8 cellular contexts compared by ENCODE assay signal in the genomic region with DNA sequence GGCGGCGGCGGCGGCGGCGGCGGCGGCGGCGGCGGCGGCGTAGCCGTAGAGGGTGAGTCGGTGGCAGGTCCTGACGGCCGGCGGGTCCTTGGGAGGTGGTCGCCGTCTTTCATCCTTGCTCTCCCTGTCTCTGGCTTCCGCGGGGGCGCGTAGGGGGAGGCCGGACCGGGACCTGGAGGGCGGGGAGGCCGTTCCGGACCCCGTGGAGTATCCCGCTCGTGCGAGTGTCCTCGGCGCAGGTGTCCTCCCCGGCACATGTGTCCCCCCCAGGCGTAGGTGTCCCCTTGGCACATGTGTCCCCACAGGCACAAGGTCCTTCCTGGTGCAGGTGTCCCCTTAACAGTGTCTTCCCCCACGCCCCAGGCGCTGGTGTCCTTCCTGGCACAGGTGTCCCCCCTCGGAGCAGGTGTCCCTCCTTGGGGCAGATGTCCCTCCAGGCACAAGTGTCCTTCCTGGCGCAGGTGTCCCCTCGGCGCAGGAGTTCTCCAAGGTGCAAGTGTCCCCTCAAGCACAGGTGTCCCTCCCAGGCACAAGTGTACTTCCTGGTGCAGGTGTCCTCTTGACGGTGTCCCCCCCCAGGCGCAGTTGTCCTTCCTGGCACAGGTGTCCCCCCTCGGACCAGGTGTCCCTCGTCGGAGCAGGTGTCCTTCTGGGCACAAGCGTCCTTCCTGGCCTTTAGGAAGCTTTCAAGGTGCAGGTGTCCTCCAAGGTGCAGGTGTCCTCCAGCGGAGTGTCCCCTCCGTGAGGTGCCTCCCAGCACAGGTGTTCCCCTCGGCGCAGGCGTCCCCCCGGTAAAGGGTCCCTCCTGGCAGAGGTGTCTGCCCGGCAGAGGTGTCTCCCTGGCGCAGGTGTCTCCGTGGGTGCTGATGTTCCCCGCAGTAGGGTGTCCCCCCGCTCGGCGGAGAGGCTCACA. TPM values are rescaled to one million over a fixed set of nuclear protein-coding genes. Genes with fewer than 3 reads are reported as not detected.
A peak's percentile ranks its signal among the peaks of the same experiment; 100 is the strongest.
DNase-seq lines count a peak whose midpoint lies in the region; ATAC-seq and TF ChIP-seq lines count a peak whose summit lies in the region.

No MANE protein-coding gene starts in this region.

- peak; percentile 60 for DNase-seq in NCI-H2227 (lab: John Stamatoyannopoulos, UW; ENCODE audit: unreplicated experiment)
- DNase-seq in NCI-H2227 treated with DMSO at 0.1 percent for 48 hours (lab: John Stamatoyannopoulos, UW): no peak
- DNase-seq in SK-N-MC (ENCODE audit: low read depth, low spot score): no peak
- DNase-seq in cerebellum (ENCODE audit: low spot score): peak; percentile 45
- no peak for DNase-seq in lung (ENCODE audit: low spot score)
- DNase-seq in substantia nigra (lab: John Stamatoyannopoulos, UW): peak in 5 of 49 donors; percentile 41 to 64 (median 49)
- DNase-seq in cortex of kidney (lab: John Stamatoyannopoulos, UW): no peak

- H3K9me3 ChIP-seq in SK-N-MC (ENCODE audit: low read depth, low read length) (no peaks in the 10 kb centered on the region), lung (ENCODE audit: control insufficient read depth in 2 of 2, insufficient read depth in 1 of 2, low read length in 1 of 2) (no peaks in the 10 kb centered on the region)

- peaks cover 24% of the 10 kb centered on the region for H3K36me3 ChIP-seq in SK-N-MC (ENCODE audit: insufficient read depth, low read length)
- peaks cover 5 to 19% of the 10 kb centered on the region in 2 donors for H3K36me3 ChIP-seq in lung (ENCODE audit: control insufficient read depth in 2 of 2, insufficient read depth in 2 of 2, low read length in 2 of 2)

- no peak overlapping the region for H3K27ac ChIP-seq in SK-N-MC
- H3K27ac ChIP-seq in lung (ENCODE audit: low read depth in 1 of 2, low read length in 1 of 2): peak overlapping the region; percentile 56 to 66
- peak overlapping the region; percentile 75 for H3K27ac ChIP-seq in substantia nigra (ENCODE audit: low read depth, low read length, poor library complexity, severe bottlenecking)

- H3K4me3 ChIP-seq in SK-N-MC: peak overlapping the region; percentile 99
- peak overlapping the region; percentile 99 for H3K4me3 ChIP-seq in lung

- peak overlapping the region; percentile 93 for H3K9ac ChIP-seq in SK-N-MC (ENCODE audit: insufficient read length)

- no peak for TF ChIP-seq CTCF in lung (IDR thresholded peaks at IDR 0.05; ENCODE audit: control extremely low read depth, extremely low read depth)

- H3K4me1 ChIP-seq in lung (ENCODE audit: control insufficient read depth in 2 of 2, insufficient read depth in 2 of 2, low read length in 2 of 2): peaks cover 2 to 17% of the 10 kb centered on the region in 2 donors

- no peaks in the 10 kb centered on the region for H3K27me3 ChIP-seq in lung (ENCODE audit: control insufficient read depth, insufficient read depth)

- 14 to 27% methylated on average over 44 to 62 of the region's 62 CpGs for WGBS in lung, 2 donors

- ATAC-seq in HG03103 (IDR thresholded peaks at IDR 0.05; ENCODE audit: low read depth, unreplicated experiment): peak; percentile 6
- no peak for ATAC-seq in lung (ENCODE audit: insufficient read depth, low FRiP score)

RNA-seq across cellular contexts. Expression of gene EXOC3, which starts 0.5 kb away (rescaled TPM):
- 27.8 TPM for total RNA-seq in cerebellum
- total RNA-seq in lung: 10 to 100 TPM; 60.5 to 61.0 TPM
- polyA plus RNA-seq in lung: 10 to 100 TPM; 34.8 to 43.2 TPM

Comparison
In these comparisons a context has a peak if more than half of its experiments do, and no peak if none do; other contexts are left out.
1. DNase-seq: peak in NCI-H2227 (single experiment) and cerebellum (single experiment); none in NCI-H2227 treated with DMSO at 0.1 percent for 48 hours (single experiment), SK-N-MC (single experiment), lung (single experiment) and cortex of kidney (single experiment).